19 cellular contexts compared by ENCODE assay signal in the genomic region with DNA sequence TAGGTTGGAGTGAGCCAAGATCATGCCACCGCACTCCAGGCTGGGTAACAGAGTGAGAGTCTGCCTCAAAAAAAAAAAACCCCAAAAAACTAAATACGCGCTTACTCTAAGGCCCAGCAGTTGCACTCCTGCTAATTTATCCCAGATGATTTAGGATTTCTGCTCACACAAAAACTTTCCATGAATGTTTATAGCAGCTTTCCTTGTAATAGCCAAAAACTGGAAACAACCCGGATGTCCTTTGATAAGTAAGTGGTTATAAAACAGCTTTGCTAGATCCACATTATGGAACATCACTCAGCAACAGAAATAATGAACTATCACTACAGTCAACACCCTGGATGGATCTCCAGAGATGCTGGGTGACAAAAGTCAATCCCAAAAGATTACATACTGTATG.
DNase-seq lines count a peak whose midpoint lies in the region; ATAC-seq and TF ChIP-seq lines count a peak whose summit lies in the region.
"Had no signal": no experiment of that assay in that cellular context is flagged by ENCODE, and none has a peak within 500 bp of the region (broad histone marks: within the 10 kb centered on the region; RNA-seq: fewer than 3 reads in every experiment).

No MANE protein-coding gene starts in this region.

- no peaks in the 10 kb centered on the region for H3K27me3 ChIP-seq in prostate gland (replicated peaks; ENCODE audit: insufficient read depth)

- WGBS in prostate gland, result 84% methylated on average over 4 of the region's 4 CpGs

- no peaks in the 10 kb centered on the region for H3K27me3 Mint-ChIP-seq in natural killer cell treated with Interleukin-12 subunit alpha and Interleukin-12 subunit beta and Interleukin-15 and Interleukin-18, amount 100 ng/mL, for 72 hours
- no peaks in the 10 kb centered on the region for H3K27me3 Mint-ChIP-seq in natural killer cell (ENCODE audit: low read depth in 2 of 2)
- H3K27me3 Mint-ChIP-seq in nephron (ENCODE audit: low read depth), result peaks cover 4% of the 10 kb centered on the region

- peaks cover 2% of the 10 kb centered on the region for H3K9me3 Mint-ChIP-seq in natural killer cell treated with Interleukin-12 subunit alpha and Interleukin-12 subunit beta and Interleukin-15 and Interleukin-18, amount 100 ng/mL, for 72 hours
- no peaks in the 10 kb centered on the region for H3K9me3 Mint-ChIP-seq in natural killer cell
- H3K9me3 Mint-ChIP-seq in nephron, result peaks cover 6% of the 10 kb centered on the region
- H3K9me3 Mint-ChIP-seq: CD8-positive, alpha-beta T cell had no signal

- ATAC-seq in natural killer cell treated with Interleukin-12 subunit alpha and Interleukin-12 subunit beta and Interleukin-15 and Interleukin-18, amount 100 ng/mL, for 72 hours, result no peak
- no peak for ATAC-seq in natural killer cell
- ATAC-seq: CD8-positive, alpha-beta T cell had no signal

- no peak overlapping the region for H3K9ac ChIP-seq in SK-N-MC (ENCODE audit: insufficient read length)
- H3K9ac ChIP-seq: GM23248 had no signal

- H3K27ac Mint-ChIP-seq in natural killer cell treated with Interleukin-12 subunit alpha and Interleukin-12 subunit beta and Interleukin-15 and Interleukin-18, amount 100 ng/mL, for 72 hours, result peak overlapping the region; percentile 5 to 71
- peak overlapping the region in 1 of 2 donors; percentile 2 for H3K27ac Mint-ChIP-seq in natural killer cell
- H3K27ac Mint-ChIP-seq in nephron, result peak overlapping the region in 2 of 3 experiments; percentile 18 to 30
- H3K27ac Mint-ChIP-seq: CD14-positive monocyte; CD8-positive, alpha-beta T cell had no signal

- no peaks in the 10 kb centered on the region for H3K36me3 Mint-ChIP-seq in natural killer cell treated with Interleukin-12 subunit alpha and Interleukin-12 subunit beta and Interleukin-15 and Interleukin-18, amount 100 ng/mL, for 72 hours
- H3K36me3 Mint-ChIP-seq in natural killer cell (no peaks in the 10 kb centered on the region), nephron (ENCODE audit: low read depth) (peaks cover 11% of the 10 kb centered on the region)
- H3K36me3 Mint-ChIP-seq: CD14-positive monocyte; CD8-positive, alpha-beta T cell had no signal

- H3K36me3 ChIP-seq in SK-N-MC (ENCODE audit: insufficient read depth, low read length) (no peaks in the 10 kb centered on the region), prostate gland (no peaks in the 10 kb centered on the region)

- H3K27ac ChIP-seq in SK-N-MC (peak overlapping the region; percentile 10; the same call in 1 of the 2 replicates), prostate gland (no peak overlapping the region)
- H3K27ac ChIP-seq: GM23248 had no signal

- DNase-seq in natural killer cell treated with Interleukin-12 subunit alpha and Interleukin-12 subunit beta and Interleukin-15 and Interleukin-18, amount 100 ng/mL, for 72 hours (ENCODE audit: low spot score), result no peak
- DNase-seq in natural killer cell, result no peak
- DNase-seq in SK-N-MC (ENCODE audit: low read depth, low spot score), result no peak
- peak; percentile 79 for DNase-seq in fibroblast of peridontal ligament (ENCODE audit: extremely low read depth)
- DNase-seq in prostate gland (ENCODE audit: low spot score), result no peak
- no peak for DNase-seq in cardiac septum (ENCODE audit: low spot score)
- DNase-seq in DMS 273 treated with DMSO at 0.1 percent for 48 hours (lab: John Stamatoyannopoulos, UW), result no peak
- DNase-seq: 8988T; Calu3; CD8-positive, alpha-beta T cell; DMS79; EL; GDM1; GM23248; H7; IMR-90; KBM-7 had no signal

- H3K4me1 ChIP-seq in prostate gland (replicated peaks), result no peaks in the 10 kb centered on the region

- TF ChIP-seq POLR2A in prostate gland (IDR thresholded peaks at IDR 0.05), result no peak

- peaks cover 31 to 40% of the 10 kb centered on the region in 2 donors for H3K4me1 Mint-ChIP-seq in natural killer cell treated with Interleukin-12 subunit alpha and Interleukin-12 subunit beta and Interleukin-15 and Interleukin-18, amount 100 ng/mL, for 72 hours (ENCODE audit: low read depth in 2 of 2)
- peaks cover 22 to 25% of the 10 kb centered on the region in 2 donors for H3K4me1 Mint-ChIP-seq in natural killer cell
- peaks cover 28% of the 10 kb centered on the region for H3K4me1 Mint-ChIP-seq in nephron

- H3K4me3 ChIP-seq in SK-N-MC (no peak overlapping the region), prostate gland (no peak overlapping the region)
- H3K4me3 ChIP-seq: GM23248 had no signal

- no peak for TF ChIP-seq CTCF in natural killer cell (IDR thresholded peaks at IDR 0.05)
- TF ChIP-seq CTCF in nephron (IDR thresholded peaks at IDR 0.05; ENCODE audit: unreplicated experiment in 3 of 3), result no peak
- no peak for TF ChIP-seq CTCF in prostate gland (IDR thresholded peaks at IDR 0.05)

- H3K9me3 ChIP-seq in SK-N-MC (ENCODE audit: low read depth, low read length) (no peaks in the 10 kb centered on the region; the same call in 1 of the 2 replicates), prostate gland (no peaks in the 10 kb centered on the region)

- intact Hi-C loops in natural killer cell (cut with micrococcal nuclease) (no loop called here), prostate gland (cut with DNase I) (no loop called here), cardiac septum (cut with DNase I) (no loop called here)

- no peak overlapping the region for H3K4me3 Mint-ChIP-seq in natural killer cell treated with Interleukin-12 subunit alpha and Interleukin-12 subunit beta and Interleukin-15 and Interleukin-18, amount 100 ng/mL, for 72 hours
- H3K4me3 Mint-ChIP-seq in natural killer cell, result no peak overlapping the region
- H3K4me3 Mint-ChIP-seq in nephron, result no peak overlapping the region
- H3K4me3 Mint-ChIP-seq: CD14-positive monocyte; CD8-positive, alpha-beta T cell had no signal
